19 cellular contexts compared by ENCODE assay signal in the genomic region with DNA sequence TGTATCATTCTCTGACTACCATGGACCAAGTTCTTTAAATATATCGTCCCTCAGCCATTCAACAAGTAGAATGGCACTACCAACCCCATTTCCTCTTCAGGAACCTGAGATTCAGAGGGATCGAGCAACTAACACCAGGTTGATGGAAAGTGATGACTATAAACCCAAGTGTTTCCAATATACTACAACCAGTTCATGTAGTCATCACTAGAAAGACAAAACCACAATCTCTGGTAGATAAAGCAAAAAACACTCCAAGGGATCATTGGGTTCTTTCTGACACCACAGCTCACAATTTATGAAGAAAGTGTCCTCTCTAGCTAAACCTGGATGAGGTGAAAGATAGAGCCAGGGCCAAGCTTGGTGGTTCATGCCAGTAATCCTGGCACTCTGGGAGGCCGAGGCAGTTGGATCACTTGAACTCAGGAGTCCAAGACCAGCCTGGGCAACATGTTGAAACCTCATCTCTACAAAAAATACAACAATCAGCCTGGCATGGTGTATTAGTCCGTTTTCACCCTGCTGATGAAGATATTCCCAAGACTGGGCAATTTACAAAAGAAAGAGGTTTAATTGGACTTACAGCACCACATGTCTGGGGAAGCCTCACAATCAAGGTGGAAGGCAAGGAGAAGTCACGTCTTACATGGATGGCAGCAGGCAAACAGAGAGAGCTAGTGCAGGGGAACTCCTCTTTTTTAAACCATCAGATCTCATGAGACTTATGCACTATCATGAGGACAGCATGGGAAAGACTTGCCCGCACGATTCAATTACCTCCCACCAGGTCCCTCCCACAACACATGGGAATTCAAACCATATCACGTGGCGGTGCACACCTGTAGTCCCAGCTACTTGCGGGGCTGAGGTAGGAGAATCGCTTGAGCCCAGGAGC. TPM values are rescaled to one million over a fixed set of nuclear protein-coding genes. Genes with fewer than 3 reads are reported as not detected.
DNase-seq lines count a peak whose midpoint lies in the region; ATAC-seq, FAIRE-seq and TF ChIP-seq lines count a peak whose summit lies in the region.
"Had no signal": no experiment of that assay in that cellular context is flagged by ENCODE, and none has a peak within 500 bp of the region (broad histone marks: within the 10 kb centered on the region; RNA-seq: fewer than 3 reads in every experiment).

No MANE protein-coding gene starts in this region.

- H3K9me3 Mint-ChIP-seq in activated CD4-positive, alpha-beta memory T cell treated with anti-CD3 and anti-CD28 coated beads, Interleukin-2, amount 10 ng/mL, durations not matched to agents 7 days and 5 days: peaks cover 25% of the 10 kb centered on the region
- peaks cover 21% of the 10 kb centered on the region for H3K9me3 Mint-ChIP-seq in activated CD4-positive, alpha-beta memory T cell treated with anti-CD3 and anti-CD28 coated beads for 36 hours

- H3K9me3 ChIP-seq in small intestine (ENCODE audit: control insufficient read depth, low read depth) (no peaks in the 10 kb centered on the region), left ventricle myocardium inferior (replicated peaks) (no peaks in the 10 kb centered on the region), upper lobe of left lung (peaks cover 0 to 3% (median 0%) of the 10 kb centered on the region in 4 donors)
- H3K9me3 ChIP-seq: esophagus squamous epithelium, thyroid gland had no signal

- H3K27ac ChIP-seq in small intestine (ENCODE audit: low read depth in 1 of 2, low read length in 1 of 2) (no peak overlapping the region), left ventricle myocardium inferior (replicated peaks) (no peak overlapping the region), upper lobe of left lung (no peak overlapping the region)
- H3K27ac ChIP-seq: esophagus squamous epithelium, thyroid gland had no signal

- CTCF ChIA-PET in activated CD4-positive, alpha-beta memory T cell treated with anti-CD3 and anti-CD28 coated beads, Interleukin-2, amount 10 ng/mL, durations not matched to agents 7 days and 5 days (lab: Charles Lee): interaction anchor here (1.6 to 4.5 kb wide), 3 partner anchors 9 to 47 kb away, joined by 4 to 33 read pairs (median 8); no protein-coding TSS in a partner anchor
- CTCF ChIA-PET in activated CD4-positive, alpha-beta memory T cell treated with anti-CD3 and anti-CD28 coated beads for 36 hours (lab: Charles Lee): interaction anchor here (1.0 to 2.6 kb wide), 4 partner anchors 10 to 47 kb away, joined by 3 to 17 read pairs (median 12); no protein-coding TSS in a partner anchor

- H3K27ac Mint-ChIP-seq in activated CD4-positive, alpha-beta memory T cell treated with anti-CD3 and anti-CD28 coated beads, Interleukin-2, amount 10 ng/mL, durations not matched to agents 7 days and 5 days: no peak overlapping the region
- H3K27ac Mint-ChIP-seq in activated CD4-positive, alpha-beta memory T cell treated with anti-CD3 and anti-CD28 coated beads for 36 hours: no peak overlapping the region

- no peak overlapping the region for H3K4me3 Mint-ChIP-seq in activated CD4-positive, alpha-beta memory T cell treated with anti-CD3 and anti-CD28 coated beads, Interleukin-2, amount 10 ng/mL, durations not matched to agents 7 days and 5 days
- H3K4me3 Mint-ChIP-seq in activated CD4-positive, alpha-beta memory T cell treated with anti-CD3 and anti-CD28 coated beads for 36 hours: no peak overlapping the region

- H3K27me3 ChIP-seq in small intestine (ENCODE audit: control insufficient read depth in 2 of 2, insufficient read depth in 2 of 2, low read length in 2 of 2) (no peaks in the 10 kb centered on the region), left ventricle myocardium inferior (ENCODE audit: low read depth) (no peaks in the 10 kb centered on the region), upper lobe of left lung (no peaks in the 10 kb centered on the region)
- H3K27me3 ChIP-seq: esophagus squamous epithelium, thyroid gland had no signal

- H3K4me3 ChIP-seq in small intestine (ENCODE audit: low read depth in 1 of 2, low read length in 2 of 2) (peak overlapping the region in 1 of 2 donors; percentile 36), left ventricle myocardium inferior (no peak overlapping the region), upper lobe of left lung (peak overlapping the region in 1 of 4 donors; percentile 2)
- H3K4me3 ChIP-seq: thyroid gland had no signal

- POLR2A ChIA-PET in activated CD4-positive, alpha-beta memory T cell treated with anti-CD3 and anti-CD28 coated beads, Interleukin-2, amount 10 ng/mL, durations not matched to agents 7 days and 5 days (lab: Charles Lee): interaction anchor here (2.6 to 5.2 kb wide), 5 partner anchors 11 to 60 kb away, joined by 13 to 101 read pairs (median 43); no protein-coding TSS in a partner anchor
- POLR2A ChIA-PET in activated CD4-positive, alpha-beta memory T cell treated with anti-CD3 and anti-CD28 coated beads for 36 hours (lab: Charles Lee): interaction anchor here (2.2 to 6.1 kb wide), 7 partner anchors 9 to 63 kb away, joined by 10 to 82 read pairs (median 34); no protein-coding TSS in a partner anchor

- TF ChIP-seq EP300 in upper lobe of left lung (IDR thresholded peaks at IDR 0.05): no peak

- H3K27me3 Mint-ChIP-seq in activated CD4-positive, alpha-beta memory T cell treated with anti-CD3 and anti-CD28 coated beads, Interleukin-2, amount 10 ng/mL, durations not matched to agents 7 days and 5 days: no peaks in the 10 kb centered on the region
- no peaks in the 10 kb centered on the region for H3K27me3 Mint-ChIP-seq in activated CD4-positive, alpha-beta memory T cell treated with anti-CD3 and anti-CD28 coated beads for 36 hours

- TF ChIP-seq CTCF in left ventricle myocardium inferior (IDR thresholded peaks at IDR 0.05; ENCODE audit: borderline replicate concordance): no peak
- TF ChIP-seq CTCF in upper lobe of left lung (IDR thresholded peaks at IDR 0.05): no peak

- FAIRE-seq in GM18507 (lab: Jason Lieb, UNC) (peak; percentile 79), small intestine (lab: Jason Lieb, UNC) (no peak)
- FAIRE-seq: A204.1, bronchial epithelial cell, HTR-8/SVneo had no signal

- peaks cover 0 to 2% of the 10 kb centered on the region in 2 donors for H3K4me1 ChIP-seq in small intestine (ENCODE audit: control insufficient read depth in 2 of 2, insufficient read depth in 1 of 2, low read depth in 1 of 2, low read length in 1 of 2)
- peaks cover 23% of the 10 kb centered on the region for H3K4me1 ChIP-seq in left ventricle myocardium inferior
- peaks cover 5 to 11% (median 7%) of the 10 kb centered on the region in 4 donors for H3K4me1 ChIP-seq in upper lobe of left lung
- H3K4me1 ChIP-seq: esophagus squamous epithelium, thyroid gland had no signal

- no peak for TF ChIP-seq POLR2A in upper lobe of left lung (IDR thresholded peaks at IDR 0.05)

- DNase-seq in activated CD4-positive, alpha-beta memory T cell treated with anti-CD3 and anti-CD28 coated beads, Interleukin-2, amount 10 ng/mL, durations not matched to agents 7 days and 5 days: peak; percentile 31
- no peak for DNase-seq in activated CD4-positive, alpha-beta memory T cell treated with anti-CD3 and anti-CD28 coated beads for 36 hours
- DNase-seq in GM18507 (ENCODE audit: extremely low spot score, insufficient read length, low read depth): no peak
- DNase-seq in activated T-cell treated with anti-CD3 and anti-CD28 coated beads, Interleukin-2, amount 50 U/mL, for 48 hours: peak; percentile 52 to 53
- DNase-seq in small intestine: peak; percentile 19
- DNase-seq in left ventricle myocardium inferior: no peak
- no peak for DNase-seq in upper lobe of left lung
- DNase-seq: DMS153, esophagus squamous epithelium, HCEC 1CT, left colon, NCI-H1417 treated with DMSO at 0.1 percent for 48 hours, NCI-H526, SW 1271, thyroid gland had no signal

- WGBS in small intestine, 3 donors: 80 to 88% (median 87%) methylated on average over 11 of the region's 11 CpGs
- WGBS in upper lobe of left lung, 2 donors: 87 to 90% methylated on average over 11 of the region's 11 CpGs

- peaks cover 67% of the 10 kb centered on the region for H3K36me3 Mint-ChIP-seq in activated CD4-positive, alpha-beta memory T cell treated with anti-CD3 and anti-CD28 coated beads, Interleukin-2, amount 10 ng/mL, durations not matched to agents 7 days and 5 days (ENCODE audit: low read depth)
- peaks cover 64% of the 10 kb centered on the region for H3K36me3 Mint-ChIP-seq in activated CD4-positive, alpha-beta memory T cell treated with anti-CD3 and anti-CD28 coated beads for 36 hours

- H3K36me3 ChIP-seq in small intestine (ENCODE audit: control insufficient read depth in 2 of 2, insufficient read depth in 2 of 2, low read length in 2 of 2): no peaks in the 10 kb centered on the region
- H3K36me3 ChIP-seq in left ventricle myocardium inferior: no peaks in the 10 kb centered on the region
- no peaks in the 10 kb centered on the region for H3K36me3 ChIP-seq in upper lobe of left lung
- H3K36me3 ChIP-seq: esophagus squamous epithelium, thyroid gland had no signal

- intact Hi-C loops in activated CD4-positive, alpha-beta memory T cell treated with anti-CD3 and anti-CD28 coated beads for 36 hours (cut with micrococcal nuclease): loop anchor here (1.0 to 2.0 kb wide), 4 partner anchors 10 to 59 kb away; no protein-coding TSS in a partner anchor
- intact Hi-C loops in left ventricle myocardium inferior (cut with micrococcal nuclease): no loop called here

- peaks cover 50% of the 10 kb centered on the region for H3K4me1 Mint-ChIP-seq in activated CD4-positive, alpha-beta memory T cell treated with anti-CD3 and anti-CD28 coated beads, Interleukin-2, amount 10 ng/mL, durations not matched to agents 7 days and 5 days
- H3K4me1 Mint-ChIP-seq in activated CD4-positive, alpha-beta memory T cell treated with anti-CD3 and anti-CD28 coated beads for 36 hours (ENCODE audit: low read depth): peaks cover 60% of the 10 kb centered on the region

- no peak for ATAC-seq in upper lobe of left lung (ENCODE audit: low FRiP score in 2 of 2)
- ATAC-seq in GM18873 (IDR thresholded peaks at IDR 0.05; ENCODE audit: low FRiP score, unreplicated experiment): no peak
- ATAC-seq: left colon had no signal

RNA-seq across cellular contexts. Expression of gene CD226, which starts 2.2 kb away (rescaled TPM):
- total RNA-seq in activated CD4-positive, alpha-beta memory T cell treated with anti-CD3 and anti-CD28 coated beads, Interleukin-2, amount 10 ng/mL, durations not matched to agents 7 days and 5 days: 100 to 1,000 TPM; 102 to 111 TPM
- total RNA-seq in activated CD4-positive, alpha-beta memory T cell treated with anti-CD3 and anti-CD28 coated beads for 36 hours: 10 to 100 TPM; 63.9 to 66.8 TPM
- 1 to 10 TPM in 1 of 3 donors, under 1 TPM in 2; 0.22 to 1.6 (median 0.27) TPM for polyA plus RNA-seq in small intestine
- total RNA-seq in left ventricle myocardium inferior: 0.91 TPM
- total RNA-seq in upper lobe of left lung: 10 to 100 TPM in 2 of 6 donors, 1 to 10 TPM in 4; 3.3 to 26.5 (median 5.5) TPM

Comparison
In these comparisons a context has a peak if more than half of its experiments do, and no peak if none do; other contexts are left out.
1. DNase-seq: peak in activated CD4-positive, alpha-beta memory T cell treated with anti-CD3 and anti-CD28 coated beads, Interleukin-2, amount 10 ng/mL, durations not matched to agents 7 days and 5 days (single experiment), activated T-cell treated with anti-CD3 and anti-CD28 coated beads, Interleukin-2, amount 50 U/mL, for 48 hours (2 of 2) and small intestine (single experiment); none in activated CD4-positive, alpha-beta memory T cell treated with anti-CD3 and anti-CD28 coated beads for 36 hours (single experiment), GM18507 (single experiment), left ventricle myocardium inferior (single experiment) and upper lobe of left lung (0 of 2).